24 cellular contexts compared by ENCODE assay signal in genomic region chr12:90773526-90773925, GRCh38.
DNase-seq lines count a peak whose midpoint lies in the region; ATAC-seq, FAIRE-seq and TF ChIP-seq lines count a peak whose summit lies in the region.
"Had no signal": no experiment of that assay in that cellular context is flagged by ENCODE, and none has a peak within 500 bp of the region (broad histone marks: within the 10 kb centered on the region; RNA-seq: fewer than 3 reads in every experiment).

No MANE protein-coding gene starts in this region.

- DNase-seq in EL (peak; percentile 4), astrocyte (ENCODE audit: low read depth) (peak; percentile 13), fibroblast of peridontal ligament (ENCODE audit: extremely low read depth) (peak; percentile 46), non-pigmented ciliary epithelial cell (ENCODE audit: low read depth) (peak; percentile 1), erythroblast (lab: John Stamatoyannopoulos, UW) (no peak), Right ventricle myocardium superior (no peak), omental fat pad (ENCODE audit: low spot score) (no peak)
- DNase-seq: COR-L47; DMS 273 treated with DMSO at 0.1 percent for 48 hours; DND-41; GDM1; GOT3; Karpas-422; NCI-H1105; NCI-H2081; NCI-H446 treated with DMSO at 0.1 percent for 48 hours; NCI-H69; NK-92 treated with Interleukin-12 subunit alpha and Interleukin-12 subunit beta, amount 100 ng/mL, for 24 hours; SHP77 treated with DMSO at 0.1 percent for 48 hours had no signal

- no peaks in the 10 kb centered on the region for H3K36me3 ChIP-seq in astrocyte (ENCODE audit: insufficient read depth, low read length)

- H3K9me3 Mint-ChIP-seq in astrocyte (ENCODE audit: unreplicated experiment): no peaks in the 10 kb centered on the region
- H3K9me3 Mint-ChIP-seq: IgD-negative memory B cell had no signal

- no peak for FAIRE-seq in astrocyte (lab: Jason Lieb, UNC)
- FAIRE-seq: GM19239 had no signal

- H3K27ac ChIP-seq in astrocyte (ENCODE audit: low read depth, low read length): no peak overlapping the region

- no peaks in the 10 kb centered on the region for H3K27me3 Mint-ChIP-seq in astrocyte (ENCODE audit: low read depth, unreplicated experiment)
- H3K27me3 Mint-ChIP-seq: IgD-negative memory B cell had no signal

- no peak overlapping the region for H3K9ac ChIP-seq in astrocyte (ENCODE audit: low read length)

- intact Hi-C loops in Right ventricle myocardium superior (cut with DNase I): no loop called here

- no peaks in the 10 kb centered on the region for H3K27me3 ChIP-seq in astrocyte (ENCODE audit: insufficient read depth, low read length)

- H3K36me3 Mint-ChIP-seq in astrocyte (ENCODE audit: low read depth, unreplicated experiment): no peaks in the 10 kb centered on the region
- H3K36me3 Mint-ChIP-seq: CD14-positive monocyte, IgD-negative memory B cell had no signal

- no peak overlapping the region for H3K4me2 ChIP-seq in astrocyte (ENCODE audit: low read length)

- TF ChIP-seq POLR2A in erythroblast (IDR thresholded peaks at IDR 0.05; ENCODE audit: low read length): no peak

- no peak overlapping the region for H3K4me3 Mint-ChIP-seq in astrocyte (ENCODE audit: unreplicated experiment)
- H3K4me3 Mint-ChIP-seq: CD14-positive monocyte, IgD-negative memory B cell had no signal

- no peaks in the 10 kb centered on the region for H3K4me1 ChIP-seq in astrocyte (ENCODE audit: insufficient read depth, low read length)

- H3K9me3 ChIP-seq in astrocyte (ENCODE audit: insufficient read depth, low read depth, low read length): no peaks in the 10 kb centered on the region

- H2AFZ ChIP-seq in astrocyte (ENCODE audit: low read depth, low read length): no peak overlapping the region

- ATAC-seq in Right ventricle myocardium superior (ENCODE audit: poor library complexity): no peak
- no peak for ATAC-seq in omental fat pad (ENCODE audit: low FRiP score)
- ATAC-seq: HCT116, SK-N-SH treated with all-trans-retinoic acid at 6 μM for 48 hours had no signal

- no peak overlapping the region for H3K4me3 ChIP-seq in astrocyte (ENCODE audit: insufficient read depth, low read depth, low read length)

- no peaks in the 10 kb centered on the region for H4K20me1 ChIP-seq in astrocyte (ENCODE audit: insufficient read depth, low read length)

- H3K27ac Mint-ChIP-seq in astrocyte (ENCODE audit: unreplicated experiment): no peak overlapping the region
- H3K27ac Mint-ChIP-seq: CD14-positive monocyte, IgD-negative memory B cell had no signal

- no peak for TF ChIP-seq CTCF in astrocyte (IDR thresholded peaks at IDR 0.05; ENCODE audit: insufficient read depth, low read depth, low read length)
- TF ChIP-seq CTCF in omental fat pad (IDR thresholded peaks at IDR 0.05): no peak

- H3K79me2 ChIP-seq in astrocyte (ENCODE audit: insufficient read depth, low read length): no peaks in the 10 kb centered on the region

- no peaks in the 10 kb centered on the region for H3K4me1 Mint-ChIP-seq in astrocyte (ENCODE audit: low read depth, unreplicated experiment)
- H3K4me1 Mint-ChIP-seq: CD14-positive monocyte, IgD-negative memory B cell had no signal

Comparison
In these comparisons a context has a peak if more than half of its experiments do, and no peak if none do; other contexts are left out.
1. DNase-seq: peak in EL (single experiment), astrocyte (single experiment), fibroblast of peridontal ligament (single experiment) and non-pigmented ciliary epithelial cell (single experiment); none in erythroblast (0 of 2), Right ventricle myocardium superior (single experiment) and omental fat pad (single experiment).